Comparison of ENCODE assay signal across 7 cellular contexts in the genomic region with DNA sequence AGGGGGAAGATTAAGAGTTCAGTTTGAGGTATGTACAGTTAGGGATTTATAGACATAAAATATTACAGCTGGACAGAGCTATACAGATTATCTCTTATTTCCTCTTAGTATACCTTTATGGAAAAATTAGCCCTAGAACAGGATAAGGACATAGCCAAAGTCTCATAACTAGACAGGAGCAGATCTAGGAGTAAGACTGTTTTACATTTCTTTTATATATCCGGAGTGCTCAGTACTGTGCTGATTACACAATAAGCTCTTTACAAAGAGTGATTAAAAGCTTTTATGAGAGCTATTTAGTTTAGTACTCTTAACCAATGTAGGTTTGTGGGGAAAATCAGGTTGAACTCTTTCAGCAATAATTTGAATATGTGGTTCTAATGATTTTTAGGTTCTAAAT.
"Had no signal": no experiment of that assay in that cellular context is flagged by ENCODE, and none has a peak within 500 bp of the region (broad histone marks: within the 10 kb centered on the region; RNA-seq: fewer than 3 reads in every experiment).

No MANE protein-coding gene starts in this region.

- H3K9me3 Mint-ChIP-seq: IgD-negative memory B cell had no signal

- DNase-seq: H9, HCEC 1CT, KBM-7 had no signal

- H3K27ac Mint-ChIP-seq: GM23338, H9, IgD-negative memory B cell had no signal

- H3K27me3 Mint-ChIP-seq: IgD-negative memory B cell had no signal

- H2AFZ ChIP-seq: GM23338 had no signal

- H3K4me3 Mint-ChIP-seq: GM23338, H9, IgD-negative memory B cell had no signal

- H3K27ac ChIP-seq: HL-60 had no signal

- H3K4me3 ChIP-seq: GM23338 had no signal

- H3K4me1 Mint-ChIP-seq: GM23338, IgD-negative memory B cell had no signal

- H3K36me3 Mint-ChIP-seq: IgD-negative memory B cell had no signal

- FAIRE-seq: HepG2 had no signal

- ATAC-seq: GM23338, HepG2 had no signal

- H3K4me2 ChIP-seq: GM23338 had no signal
